Comparison of ENCODE assay signal across 22 cellular contexts in the genomic region with DNA sequence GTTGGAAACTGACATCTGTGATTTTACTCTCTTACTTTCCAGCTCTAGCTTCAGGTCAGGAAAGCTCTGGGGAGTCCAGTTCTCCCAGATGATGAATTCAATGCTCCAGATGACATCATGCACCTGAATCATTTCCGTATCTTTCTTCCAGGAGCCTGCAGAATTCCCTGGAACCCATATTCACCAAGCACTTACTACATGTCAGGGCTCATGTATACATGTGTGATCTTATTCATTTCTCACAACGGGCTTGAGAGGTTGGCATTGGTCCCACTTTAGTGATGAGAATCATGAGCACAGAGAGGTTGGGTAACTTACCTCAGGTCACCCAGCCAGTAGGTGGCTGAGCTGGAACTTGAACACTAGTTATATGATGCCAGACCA. TPM values are rescaled to one million over a fixed set of nuclear protein-coding genes. Genes with fewer than 3 reads are reported as not detected.
DNase-seq lines count a peak whose midpoint lies in the region; ATAC-seq and TF ChIP-seq lines count a peak whose summit lies in the region.
"Had no signal": no experiment of that assay in that cellular context is flagged by ENCODE, and none has a peak within 500 bp of the region (broad histone marks: within the 10 kb centered on the region; RNA-seq: fewer than 3 reads in every experiment).

No MANE protein-coding gene starts in this region.

- H3K4me1 Mint-ChIP-seq in T-helper 17 cell: peaks cover 8% of the 10 kb centered on the region
- H3K4me1 Mint-ChIP-seq: CD4-positive, alpha-beta memory T cell had no signal

- H3K36me3 Mint-ChIP-seq in T-helper 17 cell (ENCODE audit: low read depth): peaks cover 4% of the 10 kb centered on the region
- H3K36me3 Mint-ChIP-seq: CD4-positive, alpha-beta memory T cell; stimulated activated effector memory CD8-positive, alpha-beta T cell treated with anti-CD3 and anti-CD28 coated beads, Interleukin-12 subunit alpha, Interleukin-12 subunit beta, amount 100 ng/mL, for 72 hours had no signal

- H3K4me3 Mint-ChIP-seq in T-helper 17 cell: no peak overlapping the region
- H3K4me3 Mint-ChIP-seq: stimulated activated effector memory CD8-positive, alpha-beta T cell treated with anti-CD3 and anti-CD28 coated beads, Interleukin-12 subunit alpha, Interleukin-12 subunit beta, amount 100 ng/mL, for 72 hours had no signal

- H3K79me2 ChIP-seq in mesendoderm (ENCODE audit: control insufficient read depth, insufficient read depth, low read length): no peaks in the 10 kb centered on the region

- H2AK5ac ChIP-seq in mesendoderm (ENCODE audit: low read length): no peak overlapping the region

- no peak for TF ChIP-seq POLR2A in testis (IDR thresholded peaks at IDR 0.05)

- no peak overlapping the region for H2BK15ac ChIP-seq in mesendoderm (replicated peaks; ENCODE audit: low read depth)

- no peak overlapping the region for H4K8ac ChIP-seq in mesendoderm (ENCODE audit: low read depth, low read length)

- H3K36me3 ChIP-seq in right atrium auricular region (no peaks in the 10 kb centered on the region), mesendoderm (ENCODE audit: control insufficient read depth, insufficient read depth, low read length) (no peaks in the 10 kb centered on the region), testis (ENCODE audit: low read depth, missing control alignments) (no peaks in the 10 kb centered on the region)
- H3K36me3 ChIP-seq: thyroid gland had no signal

- H3K27me3 Mint-ChIP-seq in T-helper 17 cell: peaks cover 23% of the 10 kb centered on the region

- WGBS in mesendoderm (ENCODE audit: extremely low coverage, insufficient coverage, low lambda C conversion rate): no CpG with 5 or more reads among the region's 2 CpGs
- WGBS in testis, 2 donors: 66 to 88% methylated on average over 2 of the region's 2 CpGs

- H3K27ac ChIP-seq in right atrium auricular region (peak overlapping the region in 1 of 2 donors; percentile 32), mesendoderm (ENCODE audit: low read depth, low read length) (no peak overlapping the region), testis (no peak overlapping the region)
- H3K27ac ChIP-seq: thyroid gland had no signal

- H3K56ac ChIP-seq in mesendoderm (ENCODE audit: low read length): no peak overlapping the region

- no peaks in the 10 kb centered on the region for H3K27me3 ChIP-seq in right atrium auricular region
- H3K27me3 ChIP-seq in mesendoderm (ENCODE audit: insufficient read depth, low read length, poor library complexity): no peaks in the 10 kb centered on the region
- no peaks in the 10 kb centered on the region for H3K27me3 ChIP-seq in testis
- H3K27me3 ChIP-seq: thyroid gland had no signal

- H3K9ac ChIP-seq in mesendoderm (ENCODE audit: low read length): no peak overlapping the region

- H2BK5ac ChIP-seq in mesendoderm (ENCODE audit: low read length): no peak overlapping the region

- H3K23ac ChIP-seq in mesendoderm (ENCODE audit: low read length): no peak overlapping the region

- no peak overlapping the region for H3K4ac ChIP-seq in mesendoderm (ENCODE audit: low read depth, low read length)

- peak overlapping the region; percentile 34 for H3K27ac Mint-ChIP-seq in T-helper 17 cell
- H3K27ac Mint-ChIP-seq: stimulated activated effector memory CD8-positive, alpha-beta T cell treated with anti-CD3 and anti-CD28 coated beads, Interleukin-12 subunit alpha, Interleukin-12 subunit beta, amount 100 ng/mL, for 72 hours had no signal

- no peak overlapping the region for H3K18ac ChIP-seq in mesendoderm (ENCODE audit: low read length)

- DNase-seq in left ventricle myocardium superior (no peak), right atrium auricular region (ENCODE audit: low spot score) (no peak), T-helper 17 cell (no peak), fibroblast of mammary gland (ENCODE audit: low read depth) (peak; percentile 82), mesendoderm (no peak), head of caudate nucleus (no peak), T1000 (lab: John Stamatoyannopoulos, UW) (no peak), testis (no peak)
- DNase-seq: activated CD4-positive, alpha-beta T cell treated with anti-CD3 and anti-CD28 coated beads for 4 hours; activated gamma-delta T cell treated with Interleukin-2 at 50 U/mL for 16 hours; amniotic stem cell; CD4-positive, alpha-beta memory T cell; cerebellar nuclear complex; DMS53; effector CD8-positive, alpha-beta T cell; mucosa of descending colon; MV-4-11; NCI-H1930; NCI-H526; stimulated activated CD4-positive, alpha-beta T cell treated with anti-CD3 and anti-CD28 coated beads, Interleukin-15, amount 100 ng/mL, for 24 hours; thyroid gland had no signal

- H4K5ac ChIP-seq in mesendoderm (ENCODE audit: low read length): no peak overlapping the region

- TF ChIP-seq CTCF in right atrium auricular region (IDR thresholded peaks at IDR 0.05) (no peak), fibroblast of mammary gland (conservative IDR thresholded peaks at IDR 0.05; ENCODE audit: control insufficient read depth, insufficient read depth, low read depth, low read length) (no peak), testis (IDR thresholded peaks at IDR 0.05) (no peak)

- peak; percentile 18 for ATAC-seq in left ventricle myocardium superior
- ATAC-seq in T-helper 17 cell: no peak
- ATAC-seq: mucosa of descending colon; stimulated activated effector memory CD8-positive, alpha-beta T cell treated with anti-CD3 and anti-CD28 coated beads, Interleukin-12 subunit alpha, Interleukin-12 subunit beta, amount 100 ng/mL, for 72 hours had no signal

- H3K79me1 ChIP-seq in mesendoderm (ENCODE audit: low read length): no peaks in the 10 kb centered on the region

- H3K4me1 ChIP-seq in right atrium auricular region: peaks cover 0 to 20% of the 10 kb centered on the region in 2 donors
- no peaks in the 10 kb centered on the region for H3K4me1 ChIP-seq in mesendoderm (ENCODE audit: control insufficient read depth, low read depth, low read length)
- H3K4me1 ChIP-seq in testis: no peaks in the 10 kb centered on the region

- H3K9me3 ChIP-seq in right atrium auricular region (no peaks in the 10 kb centered on the region), T-helper 17 cell (ENCODE audit: control insufficient read depth, low read length, poor library complexity, severe bottlenecking) (no peaks in the 10 kb centered on the region), testis (no peaks in the 10 kb centered on the region)
- H3K9me3 ChIP-seq: mucosa of descending colon, thyroid gland had no signal

- no peak overlapping the region for H3K4me3 ChIP-seq in right atrium auricular region
- H3K4me3 ChIP-seq in fibroblast of mammary gland (ENCODE audit: control insufficient read depth, low read depth, low read length): no peak overlapping the region
- H3K4me3 ChIP-seq in mesendoderm (ENCODE audit: low read length): no peak overlapping the region
- no peak overlapping the region for H3K4me3 ChIP-seq in testis
- H3K4me3 ChIP-seq: mucosa of descending colon, thyroid gland had no signal

- intact Hi-C loops in left ventricle myocardium superior (cut with micrococcal nuclease) (no loop called here), head of caudate nucleus (cut with DNase I) (no loop called here), testis (cut with DNase I; ENCODE audit: low total_unique reads) (no loop called here)

- no peak overlapping the region for H3K4me2 ChIP-seq in mesendoderm (ENCODE audit: low read length)

- H2BK120ac ChIP-seq in mesendoderm (ENCODE audit: low read depth, low read length): no peak overlapping the region

RNA-seq across cellular contexts. Expression of gene PGF, which starts 10.4 kb away (rescaled TPM):
- total RNA-seq in left ventricle myocardium superior (4.9 TPM), right atrium auricular region (1 to 10 TPM; 3.3 to 7.0 TPM), T-helper 17 cell (not detected), testis (10 to 100 TPM in 1 of 2 donors, 1 to 10 TPM in 1; 6.5 to 11.5 TPM)
- polyA plus RNA-seq in mesendoderm (2013, experiment 1 of 2): 1.2 TPM
- polyA plus RNA-seq in mesendoderm (2013, experiment 2 of 2): 1.3 TPM
- 5.4 TPM for polyA plus RNA-seq in testis (ENCODE audit: insufficient read depth, low read depth, low replicate concordance)
- total RNA-seq: CD4-positive, alpha-beta memory T cell had no signal

RNA-seq across cellular contexts. Expression of gene EIF2B2, which starts 37.0 kb away (rescaled TPM):
- 34.5 TPM for total RNA-seq in left ventricle myocardium superior
- total RNA-seq in right atrium auricular region: 10 to 100 TPM; 26.1 to 35.3 TPM
- 10 to 100 TPM; 22.9 to 25.9 TPM for total RNA-seq in T-helper 17 cell
- polyA plus RNA-seq in mesendoderm (2013, experiment 1 of 2): 37.3 TPM
- polyA plus RNA-seq in mesendoderm (2013, experiment 2 of 2): 37.9 TPM
- total RNA-seq in testis: 10 to 100 TPM; 39.4 to 40.4 TPM
- 124 TPM for polyA plus RNA-seq in testis (ENCODE audit: insufficient read depth, low read depth, low replicate concordance)

RNA-seq across cellular contexts. Expression of gene RPS6KL1, which starts 42.7 kb away (rescaled TPM):
- total RNA-seq in left ventricle myocardium superior: 18.6 TPM
- 10 to 100 TPM in 1 of 2 donors, 1 to 10 TPM in 1; 7.6 to 10.3 TPM for total RNA-seq in right atrium auricular region
- 1 to 10 TPM; 1.0 to 1.9 TPM for total RNA-seq in T-helper 17 cell
- polyA plus RNA-seq in mesendoderm (2013, experiment 1 of 2): 5.1 TPM
- polyA plus RNA-seq in mesendoderm (2013, experiment 2 of 2): 6.0 TPM
- total RNA-seq in testis: 10 to 100 TPM; 22.5 to 22.9 TPM
- 41.8 TPM for polyA plus RNA-seq in testis (ENCODE audit: insufficient read depth, low read depth, low replicate concordance)
